15 cellular contexts compared by ENCODE assay signal in the genomic region with DNA sequence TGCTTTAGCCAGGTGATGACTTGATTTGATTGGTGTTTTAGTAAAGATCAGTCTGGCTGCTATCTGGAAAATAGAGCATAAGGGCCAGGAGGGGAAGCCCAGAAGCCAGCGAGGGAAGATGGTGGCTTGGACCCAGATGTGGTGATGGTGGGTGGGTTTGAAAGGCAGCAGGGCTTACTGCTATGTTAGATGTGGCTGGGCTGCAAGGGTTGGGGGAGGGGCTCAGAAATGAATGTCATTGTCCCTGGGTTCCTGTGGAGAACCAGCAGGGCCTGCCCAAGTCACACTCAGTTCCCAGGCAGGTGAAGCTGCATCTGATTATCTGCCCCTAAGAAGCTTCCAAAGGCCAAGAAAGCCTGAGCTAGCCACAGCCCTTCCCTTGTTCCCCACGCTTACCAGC.
DNase-seq lines count a peak whose midpoint lies in the region; ATAC-seq and TF ChIP-seq lines count a peak whose summit lies in the region.
"Had no signal": no experiment of that assay in that cellular context is flagged by ENCODE, and none has a peak within 500 bp of the region (broad histone marks: within the 10 kb centered on the region; RNA-seq: fewer than 3 reads in every experiment).

No MANE protein-coding gene starts in this region.

- peak; percentile 26 for DNase-seq in activated CD8-positive, alpha-beta memory T cell treated with anti-CD3 and anti-CD28 coated beads, Interleukin-2, amount 50 U/mL, for 48 hours
- no peak for DNase-seq in activated CD8-positive, alpha-beta memory T cell treated with anti-CD3 and anti-CD28 coated beads, Interleukin-2, amount 50 U/mL, for 4 hours
- DNase-seq in endothelial cell (ENCODE audit: low spot score) (no peak), osteocyte (ENCODE audit: extremely low spot score, unreplicated experiment) (peak; percentile 65), dermis blood vessel endothelial cell (no peak), NCI-H2171 (lab: John Stamatoyannopoulos, UW) (no peak)
- DNase-seq: 8988T; AML-193; CD4-positive, CD25-positive, alpha-beta regulatory T cell; DMS 273 treated with DMSO at 0.1 percent for 48 hours; GM23248; H9 had no signal

- H3K4me1 Mint-ChIP-seq in endothelial cell (ENCODE audit: unreplicated experiment) (no peaks in the 10 kb centered on the region), osteocyte (ENCODE audit: unreplicated experiment) (no peaks in the 10 kb centered on the region)
- H3K4me1 Mint-ChIP-seq: CD4-positive, CD25-positive, alpha-beta regulatory T cell; IgD-negative memory B cell had no signal

- H3K27me3 Mint-ChIP-seq in endothelial cell (ENCODE audit: unreplicated experiment) (peaks cover 9% of the 10 kb centered on the region), osteocyte (ENCODE audit: unreplicated experiment) (peaks cover 18% of the 10 kb centered on the region)
- H3K27me3 Mint-ChIP-seq: CD4-positive, CD25-positive, alpha-beta regulatory T cell; IgD-negative memory B cell had no signal

- H3K27ac Mint-ChIP-seq in endothelial cell (ENCODE audit: unreplicated experiment), result peak overlapping the region; percentile 36
- no peak overlapping the region for H3K27ac Mint-ChIP-seq in osteocyte (ENCODE audit: unreplicated experiment)
- H3K27ac Mint-ChIP-seq: CD4-positive, CD25-positive, alpha-beta regulatory T cell; H9; IgD-negative memory B cell had no signal

- H3K36me3 Mint-ChIP-seq in endothelial cell (ENCODE audit: low read depth, unreplicated experiment), result peaks cover 12% of the 10 kb centered on the region
- H3K36me3 Mint-ChIP-seq in osteocyte (ENCODE audit: unreplicated experiment), result no peaks in the 10 kb centered on the region
- H3K36me3 Mint-ChIP-seq: CD4-positive, CD25-positive, alpha-beta regulatory T cell had no signal

- TF ChIP-seq CTCF in endothelial cell (IDR thresholded peaks at IDR 0.05; ENCODE audit: unreplicated experiment) (no peak), osteocyte (IDR thresholded peaks at IDR 0.05) (no peak)

- H3K9me3 Mint-ChIP-seq in endothelial cell (ENCODE audit: unreplicated experiment) (peaks cover 17% of the 10 kb centered on the region), osteocyte (ENCODE audit: unreplicated experiment) (peaks cover 16% of the 10 kb centered on the region)

- H3K4me3 Mint-ChIP-seq in endothelial cell (ENCODE audit: unreplicated experiment) (peak overlapping the region; percentile 77), osteocyte (ENCODE audit: unreplicated experiment) (no peak overlapping the region)
- H3K4me3 Mint-ChIP-seq: CD4-positive, CD25-positive, alpha-beta regulatory T cell; H9; IgD-negative memory B cell had no signal

- ATAC-seq in GM21619 (IDR thresholded peaks at IDR 0.05; ENCODE audit: unreplicated experiment), result no peak
- ATAC-seq: GM12878 had no signal

Comparison
In these comparisons a context has a peak if more than half of its experiments do, and no peak if none do; other contexts are left out.
1. DNase-seq: peak in activated CD8-positive, alpha-beta memory T cell treated with anti-CD3 and anti-CD28 coated beads, Interleukin-2, amount 50 U/mL, for 48 hours (single experiment) and osteocyte (single experiment); none in activated CD8-positive, alpha-beta memory T cell treated with anti-CD3 and anti-CD28 coated beads, Interleukin-2, amount 50 U/mL, for 4 hours (single experiment), endothelial cell (single experiment), dermis blood vessel endothelial cell (single experiment) and NCI-H2171 (single experiment).